In genomic region chr14:62308316-62308715, GRCh38 we compare ENCODE assay signal across 19 cellular contexts.
"Had no signal": no experiment of that assay in that cellular context is flagged by ENCODE, and none has a peak within 500 bp of the region (broad histone marks: within the 10 kb centered on the region; RNA-seq: fewer than 3 reads in every experiment).

No MANE protein-coding gene starts in this region.

- DNase-seq: Kasumi-1; MM.1S; NCI-H1105; NCI-H1436 treated with DMSO at 0.1 percent for 48 hours; NCI-H1694; NCI-H187 treated with DMSO at 0.1 percent for 48 hours; NCI-H2029 treated with DMSO at 0.1 percent for 48 hours; NCI-H226; NCI-H446; NCI-H510A; NCI-H524 treated with DMSO at 0.1 percent for 48 hours; NK-92 treated with Interleukin-12 subunit alpha and Interleukin-12 subunit beta, amount 100 ng/mL, for 24 hours; PC-3; SHP77; SK-N-SH; SW 1271 had no signal

- H3K4me3 ChIP-seq: K562 had no signal

- H3K9me3 ChIP-seq: SK-N-SH had no signal

- H3K9ac ChIP-seq: KMS-11, SK-N-SH had no signal

- ATAC-seq: K562, Panc1, PC-3 had no signal
